Comparison of ENCODE assay signal across 20 cellular contexts in the genomic region with DNA sequence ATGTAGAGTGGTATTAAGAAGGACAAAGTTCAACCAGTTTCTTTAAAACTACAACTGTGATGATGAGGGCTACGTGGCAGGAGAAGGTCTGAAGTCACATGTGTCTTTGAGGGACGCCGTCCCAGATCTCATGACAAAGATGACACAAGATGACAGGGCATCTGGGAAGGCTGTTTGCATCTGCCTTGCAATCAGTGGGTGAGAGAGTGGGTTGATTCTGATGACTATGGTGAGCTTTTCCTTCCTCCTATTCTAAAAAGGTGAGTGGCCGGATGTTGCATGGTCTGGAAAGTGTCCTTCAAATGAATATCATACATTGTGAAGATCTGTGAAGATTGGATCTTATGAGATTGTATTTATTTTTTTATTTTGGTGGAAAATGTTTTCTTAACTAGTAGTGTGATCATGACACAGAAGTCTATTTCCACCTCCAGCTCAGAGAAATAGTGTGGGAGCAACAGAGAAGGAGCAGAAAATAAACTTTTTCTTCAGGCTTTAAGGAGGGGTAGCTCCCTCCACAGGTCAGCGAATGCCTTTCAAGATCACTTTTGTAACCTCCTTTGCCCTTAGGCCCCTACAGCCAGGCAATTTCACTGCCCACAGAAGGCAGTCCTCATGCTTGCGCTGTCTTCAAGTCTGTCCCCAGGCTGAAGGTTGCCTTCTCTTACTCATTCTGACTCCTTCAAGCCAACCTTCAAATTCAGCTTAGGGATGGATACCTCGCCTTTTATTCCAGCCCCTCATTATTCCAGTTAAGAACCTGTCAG.
"Had no signal": no experiment of that assay in that cellular context is flagged by ENCODE, and none has a peak within 500 bp of the region (broad histone marks: within the 10 kb centered on the region; RNA-seq: fewer than 3 reads in every experiment).

No MANE protein-coding gene starts in this region.

- ATAC-seq: activated CD8-positive, alpha-beta T cell treated with anti-CD3 and anti-CD28 coated beads for 36 hours; body of pancreas; foreskin keratinocyte; left colon had no signal

- H3K9me3 ChIP-seq: lower lobe of right lung, thyroid gland, vagina had no signal

- H3K4me1 ChIP-seq: body of pancreas, foreskin keratinocyte, lower lobe of right lung, thyroid gland, vagina had no signal

- DNase-seq: activated CD4-positive, alpha-beta T cell treated with anti-CD3 and anti-CD28 coated beads, Interleukin-2, amount 10 ng/mL, durations not matched to agents 24 days and 14 days; activated CD8-positive, alpha-beta T cell treated with anti-CD3 and anti-CD28 coated beads for 36 hours; activated naive CD4-positive, alpha-beta T cell treated with Interleukin-2 at 50 U/mL for 16 hours; activated naive CD8-positive, alpha-beta T cell treated with anti-CD3 and anti-CD28 coated beads, Interleukin-2, amount 10 ng/mL, durations not matched to agents 7 days and 5 days; activated T-cell treated with anti-CD3 and anti-CD28 coated beads, Interleukin-2, amount 50 U/mL, for 1 hour; body of pancreas; foreskin keratinocyte; glutamatergic neuron; hippocampal formation; left colon; lower lobe of right lung; occipital lobe; posterior cingulate gyrus; retina; stimulated activated naive CD4-positive, alpha-beta T cell treated with Interleukin-2 at 50 U/mL for 16 hours; T-helper 9 cell; thyroid gland had no signal

- H3K4me3 ChIP-seq: body of pancreas, lower lobe of right lung, thyroid gland, vagina had no signal

- FAIRE-seq: islet of Langerhans had no signal

- H3K27ac ChIP-seq: body of pancreas, epithelial cell of prostate, foreskin keratinocyte, lower lobe of right lung, thyroid gland, vagina had no signal

- H3K36me3 ChIP-seq: lower lobe of right lung, thyroid gland, vagina had no signal

- H3K27me3 ChIP-seq: body of pancreas, thyroid gland, vagina had no signal
